ENCODE assay signal across 13 cellular contexts in genomic region chr11:126060651-126061220, GRCh38. TPM values are rescaled to one million over a fixed set of nuclear protein-coding genes. Genes with fewer than 3 reads are reported as not detected.
A peak's percentile ranks its signal among the peaks of the same experiment; 100 is the strongest.
DNase-seq lines count a peak whose midpoint lies in the region; ATAC-seq and TF ChIP-seq lines count a peak whose summit lies in the region.
"Had no signal": no experiment of that assay in that cellular context is flagged by ENCODE, and none has a peak within 500 bp of the region (broad histone marks: within the 10 kb centered on the region; RNA-seq: fewer than 3 reads in every experiment).

No MANE protein-coding gene starts in this region.

- H3K36me3 Mint-ChIP-seq in activated naive CD4-positive, alpha-beta T cell treated with anti-CD3 and anti-CD28 coated beads, Interleukin-2, amount 50 U/mL, for 24 hours, result no peaks in the 10 kb centered on the region
- H3K36me3 Mint-ChIP-seq in activated naive CD4-positive, alpha-beta T cell treated with anti-CD3 and anti-CD28 coated beads, Interleukin-2, amount 10 ng/mL, durations not matched to agents 7 days and 5 days, result no peaks in the 10 kb centered on the region
- H3K36me3 Mint-ChIP-seq in activated T-helper 1 cell treated with anti-CD3 and anti-CD28 coated beads, Interleukin-12 subunit alpha, Interleukin-12 subunit beta, Interleukin-2, Interleukin-4 antibody, amounts not matched to agents 30 ng/mL and 10 ng/mL and 1 ng/mL, durations not matched to agents 14 hours and 24 hours and 36 hours (ENCODE audit: low read depth), result no peaks in the 10 kb centered on the region
- H3K36me3 Mint-ChIP-seq in mesothelial cell of epicardium, result peaks cover 5% of the 10 kb centered on the region

- H3K27ac ChIP-seq in uterus, result peak overlapping the region; percentile 81 to 86

- H3K4me3 Mint-ChIP-seq in activated naive CD4-positive, alpha-beta T cell treated with anti-CD3 and anti-CD28 coated beads, Interleukin-2, amount 50 U/mL, for 24 hours, result peak overlapping the region; percentile 1
- H3K4me3 Mint-ChIP-seq in activated naive CD4-positive, alpha-beta T cell treated with anti-CD3 and anti-CD28 coated beads, Interleukin-2, amount 10 ng/mL, durations not matched to agents 7 days and 5 days, result no peak overlapping the region
- H3K4me3 Mint-ChIP-seq in activated T-helper 1 cell treated with anti-CD3 and anti-CD28 coated beads, Interleukin-12 subunit alpha, Interleukin-12 subunit beta, Interleukin-2, Interleukin-4 antibody, amounts not matched to agents 30 ng/mL and 10 ng/mL and 1 ng/mL, durations not matched to agents 14 hours and 24 hours and 36 hours, result peak overlapping the region; percentile 19
- H3K4me3 Mint-ChIP-seq in mesothelial cell of epicardium, result peak overlapping the region; percentile 78

- H3K27me3 Mint-ChIP-seq in activated naive CD4-positive, alpha-beta T cell treated with anti-CD3 and anti-CD28 coated beads, Interleukin-2, amount 50 U/mL, for 24 hours, result peaks cover 4% of the 10 kb centered on the region
- H3K27me3 Mint-ChIP-seq in activated naive CD4-positive, alpha-beta T cell treated with anti-CD3 and anti-CD28 coated beads, Interleukin-2, amount 10 ng/mL, durations not matched to agents 7 days and 5 days, result peaks cover 45% of the 10 kb centered on the region
- H3K27me3 Mint-ChIP-seq in activated T-helper 1 cell treated with anti-CD3 and anti-CD28 coated beads, Interleukin-12 subunit alpha, Interleukin-12 subunit beta, Interleukin-2, Interleukin-4 antibody, amounts not matched to agents 30 ng/mL and 10 ng/mL and 1 ng/mL, durations not matched to agents 14 hours and 24 hours and 36 hours (ENCODE audit: insufficient read depth), result peaks cover 39% of the 10 kb centered on the region
- no peaks in the 10 kb centered on the region for H3K27me3 Mint-ChIP-seq in mesothelial cell of epicardium (ENCODE audit: low read depth)

- no peaks in the 10 kb centered on the region for H3K9me3 Mint-ChIP-seq in activated naive CD4-positive, alpha-beta T cell treated with anti-CD3 and anti-CD28 coated beads, Interleukin-2, amount 50 U/mL, for 24 hours
- H3K9me3 Mint-ChIP-seq in activated naive CD4-positive, alpha-beta T cell treated with anti-CD3 and anti-CD28 coated beads, Interleukin-2, amount 10 ng/mL, durations not matched to agents 7 days and 5 days, result no peaks in the 10 kb centered on the region
- no peaks in the 10 kb centered on the region for H3K9me3 Mint-ChIP-seq in activated T-helper 1 cell treated with anti-CD3 and anti-CD28 coated beads, Interleukin-12 subunit alpha, Interleukin-12 subunit beta, Interleukin-2, Interleukin-4 antibody, amounts not matched to agents 30 ng/mL and 10 ng/mL and 1 ng/mL, durations not matched to agents 14 hours and 24 hours and 36 hours
- H3K9me3 Mint-ChIP-seq in mesothelial cell of epicardium, result peaks cover 5% of the 10 kb centered on the region
- H3K9me3 Mint-ChIP-seq: H9 had no signal

- no peaks in the 10 kb centered on the region for H3K9me3 ChIP-seq in uterus
- H3K9me3 ChIP-seq: body of pancreas, vagina had no signal

- H3K4me3 ChIP-seq in uterus, result peak overlapping the region in 1 of 2 donors; percentile 93
- H3K4me3 ChIP-seq: body of pancreas, K562 had no signal

- no peak for DNase-seq in activated naive CD4-positive, alpha-beta T cell treated with anti-CD3 and anti-CD28 coated beads, Interleukin-2, amount 10 ng/mL, durations not matched to agents 7 days and 5 days
- no peak for DNase-seq in activated T-helper 1 cell treated with anti-CD3 and anti-CD28 coated beads, Interleukin-12 subunit alpha, Interleukin-12 subunit beta, Interleukin-2, Interleukin-4 antibody, amounts not matched to agents 30 ng/mL and 10 ng/mL and 1 ng/mL, durations not matched to agents 14 hours and 24 hours and 36 hours (ENCODE audit: low spot score)
- DNase-seq in mesothelial cell of epicardium (ENCODE audit: low spot score in 2 of 2, unreplicated experiment in 2 of 2), result no peak
- no peak for DNase-seq in uterus
- no peak for DNase-seq in T-helper 9 cell
- DNase-seq: body of pancreas, H9 had no signal

- intact Hi-C loops in activated T-helper 1 cell treated with anti-CD3 and anti-CD28 coated beads, Interleukin-12 subunit alpha, Interleukin-12 subunit beta, Interleukin-2, Interleukin-4 antibody, amounts not matched to agents 30 ng/mL and 10 ng/mL and 1 ng/mL, durations not matched to agents 14 hours and 24 hours and 36 hours (cut with micrococcal nuclease), result loop anchor here (5.0 to 10.0 kb wide), 5 partner anchors 63 to 1108 kb away; partner anchors contain the start of gene CCDC15
- intact Hi-C loops in uterus (cut with DNase I; ENCODE audit: low total_unique reads), result loop anchor here (10.0 kb wide), 1 partner anchor 116 kb away; the partner anchor contains the start of gene VSIG10L2

- TF ChIP-seq POLR2A in uterus (IDR thresholded peaks at IDR 0.05), result no peak

- CTCF ChIA-PET in activated naive CD4-positive, alpha-beta T cell treated with anti-CD3 and anti-CD28 coated beads, Interleukin-2, amount 10 ng/mL, durations not matched to agents 7 days and 5 days (lab: Charles Lee), result interaction anchor here (1.4 to 1.6 kb wide), 3 partner anchors 118 to 133 kb away, joined by 3 to 4 read pairs (median 4); no protein-coding TSS in a partner anchor

- H3K4me1 ChIP-seq in uterus, result no peaks in the 10 kb centered on the region

- H3K27me3 ChIP-seq in uterus, result no peaks in the 10 kb centered on the region
- H3K27me3 ChIP-seq: body of pancreas, vagina had no signal

- no peak for TF ChIP-seq CTCF in mesothelial cell of epicardium (IDR thresholded peaks at IDR 0.05; ENCODE audit: unreplicated experiment)
- TF ChIP-seq CTCF in uterus (IDR thresholded peaks at IDR 0.05), result no peak

- peaks cover 7% of the 10 kb centered on the region for H3K4me1 Mint-ChIP-seq in activated naive CD4-positive, alpha-beta T cell treated with anti-CD3 and anti-CD28 coated beads, Interleukin-2, amount 50 U/mL, for 24 hours
- H3K4me1 Mint-ChIP-seq in activated naive CD4-positive, alpha-beta T cell treated with anti-CD3 and anti-CD28 coated beads, Interleukin-2, amount 10 ng/mL, durations not matched to agents 7 days and 5 days, result peaks cover 10% of the 10 kb centered on the region
- peaks cover 9% of the 10 kb centered on the region for H3K4me1 Mint-ChIP-seq in activated T-helper 1 cell treated with anti-CD3 and anti-CD28 coated beads, Interleukin-12 subunit alpha, Interleukin-12 subunit beta, Interleukin-2, Interleukin-4 antibody, amounts not matched to agents 30 ng/mL and 10 ng/mL and 1 ng/mL, durations not matched to agents 14 hours and 24 hours and 36 hours (ENCODE audit: low read depth)
- peaks cover 52% of the 10 kb centered on the region for H3K4me1 Mint-ChIP-seq in mesothelial cell of epicardium

- no peaks in the 10 kb centered on the region for H3K36me3 ChIP-seq in uterus
- H3K36me3 ChIP-seq: vagina had no signal

- ATAC-seq in HG03521 (IDR thresholded peaks at IDR 0.05; ENCODE audit: unreplicated experiment) (no peak), HG02678 (IDR thresholded peaks at IDR 0.05; ENCODE audit: unreplicated experiment) (no peak)
- ATAC-seq: body of pancreas, K562, Right ventricle myocardium inferior had no signal

- no peak overlapping the region for H3K27ac Mint-ChIP-seq in activated naive CD4-positive, alpha-beta T cell treated with anti-CD3 and anti-CD28 coated beads, Interleukin-2, amount 50 U/mL, for 24 hours
- H3K27ac Mint-ChIP-seq in activated naive CD4-positive, alpha-beta T cell treated with anti-CD3 and anti-CD28 coated beads, Interleukin-2, amount 10 ng/mL, durations not matched to agents 7 days and 5 days, result no peak overlapping the region
- H3K27ac Mint-ChIP-seq in activated T-helper 1 cell treated with anti-CD3 and anti-CD28 coated beads, Interleukin-12 subunit alpha, Interleukin-12 subunit beta, Interleukin-2, Interleukin-4 antibody, amounts not matched to agents 30 ng/mL and 10 ng/mL and 1 ng/mL, durations not matched to agents 14 hours and 24 hours and 36 hours, result no peak overlapping the region
- peak overlapping the region; percentile 94 for H3K27ac Mint-ChIP-seq in mesothelial cell of epicardium

RNA-seq across cellular contexts. Expression of gene CDON, which starts 1.9 kb away (rescaled TPM):
- total RNA-seq in activated T-helper 1 cell treated with anti-CD3 and anti-CD28 coated beads, Interleukin-12 subunit alpha, Interleukin-12 subunit beta, Interleukin-2, Interleukin-4 antibody, amounts not matched to agents 30 ng/mL and 10 ng/mL and 1 ng/mL, durations not matched to agents 14 hours and 24 hours and 36 hours, result 1.3 and 1.8 TPM in 2 replicates
- 159 to 180 TPM (median 165 TPM) in 3 replicates for total RNA-seq in mesothelial cell of epicardium
- total RNA-seq in uterus, result 100 to 1,000 TPM in 3 of 4 donors, 10 to 100 TPM in 1; 38.5 to 261 (median 213) TPM

Comparison
In these comparisons a context has a peak if more than half of its experiments do, and no peak if none do; other contexts are left out.
1. RNA of gene CDON, which starts 1.9 kb away (total RNA-seq): 38.5 to 261 TPM in uterus and 159 to 180 TPM in mesothelial cell of epicardium; 1.3 to 1.8 TPM in activated T-helper 1 cell treated with anti-CD3 and anti-CD28 coated beads, Interleukin-12 subunit alpha, Interleukin-12 subunit beta, Interleukin-2, Interleukin-4 antibody, amounts not matched to agents 30 ng/mL and 10 ng/mL and 1 ng/mL, durations not matched to agents 14 hours and 24 hours and 36 hours; every median in the first group is over 10 times any median in the second.